ENCODE assay signal across 23 cellular contexts in the genomic region with DNA sequence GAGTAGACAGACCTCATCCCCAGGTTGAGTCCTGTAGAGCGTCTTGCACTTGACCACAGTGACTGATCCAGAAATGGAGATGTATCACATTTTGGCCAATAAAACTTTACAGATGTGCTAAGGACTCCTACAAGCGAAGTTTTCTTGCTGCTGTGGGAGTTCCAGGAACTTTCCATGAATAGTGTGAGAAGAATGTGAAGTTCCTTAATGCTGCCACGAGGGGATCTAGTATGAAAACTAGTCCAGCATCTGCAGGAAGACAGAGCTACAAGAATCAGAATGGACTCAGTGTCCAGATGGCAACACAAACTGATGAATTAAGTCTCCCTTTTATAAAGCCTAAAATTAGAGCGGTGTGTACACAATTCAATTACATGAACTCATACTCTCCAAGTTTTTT. TPM values are rescaled to one million over a fixed set of nuclear protein-coding genes. Genes with fewer than 3 reads are reported as not detected.
DNase-seq lines count a peak whose midpoint lies in the region; ATAC-seq, FAIRE-seq and TF ChIP-seq lines count a peak whose summit lies in the region.
"Had no signal": no experiment of that assay in that cellular context is flagged by ENCODE, and none has a peak within 500 bp of the region (broad histone marks: within the 10 kb centered on the region; RNA-seq: fewer than 3 reads in every experiment).

No MANE protein-coding gene starts in this region.

- 89% methylated on average over 4 of the region's 4 CpGs; no CpG with 5 or more reads in 1 of the 2 experiments for WGBS in H1 (ENCODE audit: extremely low coverage in 1 of 2, insufficient coverage in 1 of 2, insufficient read length in 1 of 2, insufficient replicate concordance in 2 of 2, low coverage in 1 of 2, low lambda C conversion rate in 2 of 2, missing lambda C conversion rate in 1 of 2), 2 experiments

- H3K9ac ChIP-seq in PC-3 (ENCODE audit: low read length) (no peak overlapping the region), H1 (replicated peaks in 1 of 4; ENCODE audit: extremely low read depth in 1 of 4, low read depth in 3 of 4, low read length in 3 of 4) (no peak overlapping the region)
- H3K9ac ChIP-seq: neural progenitor cell had no signal

- TF ChIP-seq CTCF in cardiac muscle cell (IDR thresholded peaks at IDR 0.05; ENCODE audit: low read depth, low read length) (peak; percentile 5), PC-3 (conservative IDR thresholded peaks at IDR 0.05; ENCODE audit: low read depth, low read length) (peak; percentile 33; the same call in 1 of the 2 replicates), H1 (IDR thresholded peaks at IDR 0.05; ENCODE audit: control extremely low read depth in 1 of 3, insufficient read depth in 1 of 3, low read depth in 1 of 3, low read length in 3 of 3) (peak in 1 of 3 experiments; percentile 5; a peak in 1 of 4 replicates)

- H3K23me2 ChIP-seq in H1 (ENCODE audit: low read depth, low read length) = no peaks in the 10 kb centered on the region

- H2AFZ ChIP-seq in PC-3 (ENCODE audit: low read length) (no peak overlapping the region), H1 (ENCODE audit: low read length) (no peak overlapping the region)
- H2AFZ ChIP-seq: neural progenitor cell had no signal

- no peak overlapping the region for H3K18ac ChIP-seq in H1 (ENCODE audit: extremely low read depth, low read length)

- H3K36me3 ChIP-seq in cardiac muscle cell (no peaks in the 10 kb centered on the region), PC-3 (ENCODE audit: low read depth, low read length) (no peaks in the 10 kb centered on the region), H1 (ENCODE audit: control insufficient read depth in 2 of 4, insufficient read depth in 4 of 4, low read length in 3 of 4) (no peaks in the 10 kb centered on the region)
- H3K36me3 ChIP-seq: neural progenitor cell, right atrium auricular region, stomach had no signal

- no peak overlapping the region for H2BK12ac ChIP-seq in H1 (ENCODE audit: low read depth, low read length)

- H3K4me3 Mint-ChIP-seq in activated CD4-positive, alpha-beta T cell treated with anti-CD3 and anti-CD28 coated beads, Interleukin-2, amount 10 ng/mL, durations not matched to agents 7 days and 5 days = no peak overlapping the region
- H3K4me3 Mint-ChIP-seq: activated naive CD8-positive, alpha-beta T cell treated with anti-CD3 and anti-CD28 coated beads for 36 hours; activated T-helper 1 cell treated with anti-CD3 and anti-CD28 coated beads, Interleukin-12 subunit alpha, Interleukin-12 subunit beta, Interleukin-2, Interleukin-4 antibody, amounts not matched to agents 30 ng/mL and 10 ng/mL and 1 ng/mL, durations not matched to agents 14 hours and 24 hours and 36 hours; mesothelial cell of epicardium; neural progenitor cell; T-helper 1 cell treated with Interleukin-12 subunit alpha and Interleukin-12 subunit beta and Interleukin-4 antibody, amounts not matched to agents 30 μg/mL and 1 μg/mL, for 36 hours; WTC11 had no signal

- no peaks in the 10 kb centered on the region for H3K4me1 Mint-ChIP-seq in activated CD4-positive, alpha-beta T cell treated with anti-CD3 and anti-CD28 coated beads, Interleukin-2, amount 10 ng/mL, durations not matched to agents 7 days and 5 days
- H3K4me1 Mint-ChIP-seq: activated naive CD8-positive, alpha-beta T cell treated with anti-CD3 and anti-CD28 coated beads for 36 hours; mesothelial cell of epicardium; WTC11 had no signal

- no peak overlapping the region for H2BK120ac ChIP-seq in H1 (replicated peaks; ENCODE audit: low read depth, low read length)

- H3K27ac ChIP-seq in cardiac muscle cell (no peak overlapping the region), PC-3 (ENCODE audit: low read length) (no peak overlapping the region), H1 (ENCODE audit: low read depth, low read length) (no peak overlapping the region)
- H3K27ac ChIP-seq: neural progenitor cell, right atrium auricular region, stomach had no signal

- peaks cover 23% of the 10 kb centered on the region for H3K27me3 Mint-ChIP-seq in activated CD4-positive, alpha-beta T cell treated with anti-CD3 and anti-CD28 coated beads, Interleukin-2, amount 10 ng/mL, durations not matched to agents 7 days and 5 days

- H3K27me3 ChIP-seq in cardiac muscle cell = no peaks in the 10 kb centered on the region
- H3K27me3 ChIP-seq in PC-3 (ENCODE audit: low read length) = no peaks in the 10 kb centered on the region
- no peaks in the 10 kb centered on the region for H3K27me3 ChIP-seq in H1 (replicated peaks in 1 of 4; ENCODE audit: control insufficient read depth in 3 of 4, extremely low read depth in 1 of 4, insufficient read depth in 3 of 4, low read length in 3 of 4)
- H3K27me3 ChIP-seq: neural progenitor cell, right atrium auricular region, stomach had no signal

- intact Hi-C loops in left cardiac atrium (cut with DNase I) = no loop called here
- intact Hi-C loops in PC-3 (cut with micrococcal nuclease) = no loop called here

- no peak for TF ChIP-seq RAD21 in H1 (IDR thresholded peaks at IDR 0.05 in 1 of 2, conservative IDR thresholded peaks at IDR 0.05 in 1 of 2; ENCODE audit: low read depth in 2 of 2, low read length in 2 of 2)

- no peak overlapping the region for H4K5ac ChIP-seq in H1 (ENCODE audit: insufficient read length, low read depth, low read length)

- no peak overlapping the region for H3K4ac ChIP-seq in H1 (replicated peaks; ENCODE audit: insufficient read length, low read depth, low read length)

- H3K4me3 ChIP-seq in cardiac muscle cell = no peak overlapping the region
- H3K4me3 ChIP-seq in PC-3 (ENCODE audit: low read length) = no peak overlapping the region
- no peak overlapping the region for H3K4me3 ChIP-seq in H1 (ENCODE audit: extremely low read depth in 1 of 4, insufficient read depth in 2 of 4, low read depth in 3 of 4, low read length in 4 of 4)
- H3K4me3 ChIP-seq: neural progenitor cell, right atrium auricular region, stomach had no signal

- H3K36me3 Mint-ChIP-seq in activated CD4-positive, alpha-beta T cell treated with anti-CD3 and anti-CD28 coated beads, Interleukin-2, amount 10 ng/mL, durations not matched to agents 7 days and 5 days (ENCODE audit: low read depth) = no peaks in the 10 kb centered on the region
- H3K36me3 Mint-ChIP-seq: activated naive CD8-positive, alpha-beta T cell treated with anti-CD3 and anti-CD28 coated beads for 36 hours; mesothelial cell of epicardium; neural progenitor cell; WTC11 had no signal

- H4K91ac ChIP-seq in H1 (replicated peaks; ENCODE audit: insufficient read length, low read length) = no peak overlapping the region

- no peaks in the 10 kb centered on the region for H3K9me3 Mint-ChIP-seq in activated CD4-positive, alpha-beta T cell treated with anti-CD3 and anti-CD28 coated beads, Interleukin-2, amount 10 ng/mL, durations not matched to agents 7 days and 5 days
- H3K9me3 Mint-ChIP-seq: activated naive CD8-positive, alpha-beta T cell treated with anti-CD3 and anti-CD28 coated beads for 36 hours; activated T-helper 1 cell treated with anti-CD3 and anti-CD28 coated beads, Interleukin-12 subunit alpha, Interleukin-12 subunit beta, Interleukin-2, Interleukin-4 antibody, amounts not matched to agents 30 ng/mL and 10 ng/mL and 1 ng/mL, durations not matched to agents 14 hours and 24 hours and 36 hours; mesothelial cell of epicardium; neural progenitor cell; T-helper 1 cell treated with Interleukin-12 subunit alpha and Interleukin-12 subunit beta and Interleukin-4 antibody, amounts not matched to agents 30 μg/mL and 1 μg/mL, for 36 hours had no signal

- H2AK5ac ChIP-seq in H1 (ENCODE audit: low read depth, low read length) = no peak overlapping the region

- CTCF ChIA-PET in PC-3 (lab: Charles Lee) (no interaction called here), H1 (lab: Charles Lee; ENCODE audit: partially characterized antibody) (interaction anchor here (0.7 to 1.4 kb wide), 3 partner anchors 14 to 594 kb away, joined by 3 to 4 read pairs (median 4); no protein-coding TSS in a partner anchor)
- CTCF ChIA-PET in activated CD4-positive, alpha-beta T cell treated with anti-CD3 and anti-CD28 coated beads, Interleukin-2, amount 10 ng/mL, durations not matched to agents 7 days and 5 days (lab: Charles Lee) = no interaction called here

- H3K56ac ChIP-seq in H1 (replicated peaks; ENCODE audit: insufficient read length, low read depth, low read length) = no peak overlapping the region

- FAIRE-seq in H1 (lab: Jason Lieb, UNC) (peak; percentile 7), frontal cortex (lab: Jason Lieb, UNC) (no peak)

- no peak overlapping the region for H3K23ac ChIP-seq in H1 (ENCODE audit: insufficient read length)

- no peak for TF ChIP-seq EP300 in H1 (IDR thresholded peaks at IDR 0.05; ENCODE audit: borderline replicate concordance in 1 of 2, low read depth in 2 of 2, low read length in 2 of 2)

- H3K9me2 ChIP-seq in PC-3 (replicated peaks; ENCODE audit: low read length) = no peaks in the 10 kb centered on the region

- H3F3A ChIP-seq in PC-3 (ENCODE audit: low read length, unreplicated experiment) = no peaks in the 10 kb centered on the region

- H3K79me1 ChIP-seq in H1 (ENCODE audit: low read depth, low read length) = no peaks in the 10 kb centered on the region

- H4K20me1 ChIP-seq in PC-3 (ENCODE audit: low read length) (no peaks in the 10 kb centered on the region), H1 (replicated peaks in 1 of 2; ENCODE audit: control insufficient read depth in 1 of 2, insufficient read depth in 2 of 2, low read length in 2 of 2) (peaks cover 0 to 1% of the 10 kb centered on the region in 2 experiments)

- H2BK20ac ChIP-seq in H1 (ENCODE audit: low read length) = no peak overlapping the region

- no peaks in the 10 kb centered on the region for H3K9me3 ChIP-seq in cardiac muscle cell (ENCODE audit: low read depth)
- H3K9me3 ChIP-seq in PC-3 (ENCODE audit: low read length) = no peaks in the 10 kb centered on the region
- H3K9me3 ChIP-seq in H1 (ENCODE audit: insufficient read depth in 2 of 2, low read depth in 1 of 2, low read length in 1 of 2) = no peaks in the 10 kb centered on the region
- H3K9me3 ChIP-seq: right atrium auricular region, stomach had no signal

- H3K14ac ChIP-seq in H1 (ENCODE audit: insufficient read length) = no peak overlapping the region

- no peak for TF ChIP-seq POLR2A in H1 (IDR thresholded peaks at IDR 0.05; ENCODE audit: control extremely low read depth in 1 of 2, low read depth in 2 of 2, low read length in 2 of 2)

- ATAC-seq in left cardiac atrium (no peak), PC-3 (no peak)
- ATAC-seq: Right ventricle myocardium inferior, WTC11 had no signal

- DNase-seq in cardiac muscle cell (ENCODE audit: low read depth in 1 of 2, low spot score in 1 of 2) = no peak
- DNase-seq in left cardiac atrium = no peak
- DNase-seq in PC-3 = peak; percentile 4
- DNase-seq in H1 (ENCODE audit: low read depth in 1 of 2, low spot score in 2 of 2) = no peak
- no peak for DNase-seq in activated CD4-positive, alpha-beta T cell treated with anti-CD3 and anti-CD28 coated beads, Interleukin-2, amount 10 ng/mL, durations not matched to agents 7 days and 5 days
- no peak for DNase-seq in activated T-cell treated with anti-CD3 and anti-CD28 coated beads, Interleukin-2, amount 50 U/mL, for 48 hours
- no peak for DNase-seq in occipital lobe (lab: John Stamatoyannopoulos, UW)
- no peak for DNase-seq in frontal cortex (ENCODE audit: low spot score in 2 of 2)
- DNase-seq: activated naive CD8-positive, alpha-beta T cell treated with anti-CD3 and anti-CD28 coated beads for 36 hours; central memory CD4-positive, alpha-beta T cell; effector CD8-positive, alpha-beta T cell; GOT3; Karpas-422; kidney glomerular epithelial cell; NCI-H146; stomach had no signal

- H2BK5ac ChIP-seq in H1 (ENCODE audit: low read depth, low read length) = no peak overlapping the region

- H2BK15ac ChIP-seq in H1 (ENCODE audit: low read length) = no peak overlapping the region

- POLR2A ChIA-PET in PC-3 (lab: Charles Lee; ENCODE audit: unreplicated experiment) (no interaction called here), H1 (lab: Charles Lee; ENCODE audit: partially characterized antibody) (no interaction called here)
- POLR2A ChIA-PET in activated CD4-positive, alpha-beta T cell treated with anti-CD3 and anti-CD28 coated beads, Interleukin-2, amount 10 ng/mL, durations not matched to agents 7 days and 5 days (lab: Charles Lee) = no interaction called here

- no peak overlapping the region for H3K27ac Mint-ChIP-seq in activated CD4-positive, alpha-beta T cell treated with anti-CD3 and anti-CD28 coated beads, Interleukin-2, amount 10 ng/mL, durations not matched to agents 7 days and 5 days
- H3K27ac Mint-ChIP-seq: activated naive CD8-positive, alpha-beta T cell treated with anti-CD3 and anti-CD28 coated beads for 36 hours; activated T-helper 1 cell treated with anti-CD3 and anti-CD28 coated beads, Interleukin-12 subunit alpha, Interleukin-12 subunit beta, Interleukin-2, Interleukin-4 antibody, amounts not matched to agents 30 ng/mL and 10 ng/mL and 1 ng/mL, durations not matched to agents 14 hours and 24 hours and 36 hours; mesothelial cell of epicardium; neural progenitor cell; T-helper 1 cell treated with Interleukin-12 subunit alpha and Interleukin-12 subunit beta and Interleukin-4 antibody, amounts not matched to agents 30 μg/mL and 1 μg/mL, for 36 hours; WTC11 had no signal

- no peak overlapping the region for H4K8ac ChIP-seq in H1 (ENCODE audit: extremely low read depth, insufficient read depth, low read length)

- H3K79me2 ChIP-seq in PC-3 (ENCODE audit: low read length) (no peaks in the 10 kb centered on the region), H1 (ENCODE audit: control insufficient read depth in 1 of 2, insufficient read depth in 2 of 2, low read length in 2 of 2) (no peaks in the 10 kb centered on the region)

- no peak overlapping the region for H3K4me2 ChIP-seq in PC-3 (ENCODE audit: low read length)
- H3K4me2 ChIP-seq in H1 (ENCODE audit: insufficient read depth in 1 of 2, low read depth in 2 of 2, low read length in 2 of 2) = no peak overlapping the region
- H3K4me2 ChIP-seq: neural progenitor cell had no signal

- no TSS peak for BruUV-seq in PC-3 (replicated peaks; lab: Mats Ljungman, UMichigan)

- H3K4me1 ChIP-seq in cardiac muscle cell (ENCODE audit: low read depth) = no peaks in the 10 kb centered on the region
- no peaks in the 10 kb centered on the region for H3K4me1 ChIP-seq in PC-3 (ENCODE audit: insufficient read depth, low read length)
- H3K4me1 ChIP-seq in H1 (replicated peaks in 1 of 4; ENCODE audit: control insufficient read depth in 3 of 4, insufficient read depth in 4 of 4, low read length in 3 of 4) = no peaks in the 10 kb centered on the region
- H3K4me1 ChIP-seq: neural progenitor cell, right atrium auricular region, stomach had no signal

RNA-seq across cellular contexts. Expression of a gene that starts 14.8 kb away (rescaled TPM):
- total RNA-seq in cardiac muscle cell (48.2 and 94.2 TPM in 2 replicates), left cardiac atrium (10 to 100 TPM; 22.1 to 22.6 TPM), PC-3 (2014; rRNA removed) (41.2 and 55.1 TPM in 2 replicates), occipital lobe (116 TPM), frontal cortex (97.0 TPM)
- polyA plus RNA-seq in cardiac muscle cell (81.8 and 84.5 TPM in 2 replicates), H1 (2011; rRNA removed) (51.0 and 51.6 TPM in 2 replicates)
- total RNA-seq in H1 (2021; fragmentation: NEBNext Ultra II Directional; extraction: Animal tissue kit (Norgen Biotek cat#: 25700)) = 36.9 and 41.8 TPM in 2 replicates
- polyA plus RNA-seq in H1 (2011; cell fraction: cytosol; rRNA removed) = 95.4 TPM
- polyA plus RNA-seq in H1 (2011; cell fraction: nucleus; rRNA removed) = 24.0 TPM
- 41.1 to 72.9 TPM (median 45.3 TPM) in 4 replicates for polyA plus RNA-seq in H1 (2012, experiment 1 of 2)
- 75.1 TPM for polyA plus RNA-seq in H1 (2012, experiment 2 of 2)
- polyA plus RNA-seq in H1 (2013, experiment 1 of 2) = 50.3 TPM
- 51.2 TPM for polyA plus RNA-seq in H1 (2013, experiment 2 of 2)
- polyA minus RNA-seq in H1 (2011; rRNA and poly(A)+ RNA removed) = 60.9 and 74.0 TPM in 2 replicates
- 12.6 TPM for polyA minus RNA-seq in H1 (2011; cell fraction: cytosol; rRNA and poly(A)+ RNA removed)
- 23.1 TPM for polyA minus RNA-seq in H1 (2011; cell fraction: nucleus; rRNA and poly(A)+ RNA removed)
- total RNA-seq in activated CD4-positive, alpha-beta T cell treated with anti-CD3 and anti-CD28 coated beads, Interleukin-2, amount 10 ng/mL, durations not matched to agents 7 days and 5 days = 10 to 100 TPM; 47.2 to 51.6 TPM

RNA-seq across cellular contexts. Expression of a gene that starts 55.4 kb away (rescaled TPM):
- 0.80 TPM in 1 of 2 replicates, not detected in the other for total RNA-seq in cardiac muscle cell
- polyA plus RNA-seq in cardiac muscle cell = not detected in 2 replicates
- total RNA-seq in left cardiac atrium = 1 to 10 TPM in 1 of 2 donors, under 1 TPM in 1; 0.53 to 1.1 TPM
- not detected in 2 replicates for total RNA-seq in PC-3 (2014; rRNA removed)
- not detected in 2 replicates for total RNA-seq in H1 (2021; fragmentation: NEBNext Ultra II Directional; extraction: Animal tissue kit (Norgen Biotek cat#: 25700))
- not detected in 2 replicates for polyA plus RNA-seq in H1 (2011; rRNA removed)
- not detected for polyA plus RNA-seq in H1 (2011; cell fraction: cytosol; rRNA removed)
- polyA plus RNA-seq in H1 (2011; cell fraction: nucleus; rRNA removed) = not detected
- not detected in 4 replicates for polyA plus RNA-seq in H1 (2012, experiment 1 of 2)
- not detected for polyA plus RNA-seq in H1 (2012, experiment 2 of 2)
- not detected for polyA plus RNA-seq in H1 (2013, experiment 1 of 2)
- polyA plus RNA-seq in H1 (2013, experiment 2 of 2) = not detected
- 0.27 TPM in 1 of 2 replicates, not detected in the other for polyA minus RNA-seq in H1 (2011; rRNA and poly(A)+ RNA removed)
- polyA minus RNA-seq in H1 (2011; cell fraction: cytosol; rRNA and poly(A)+ RNA removed) = not detected
- not detected for polyA minus RNA-seq in H1 (2011; cell fraction: nucleus; rRNA and poly(A)+ RNA removed)
- not detected for total RNA-seq in activated CD4-positive, alpha-beta T cell treated with anti-CD3 and anti-CD28 coated beads, Interleukin-2, amount 10 ng/mL, durations not matched to agents 7 days and 5 days
- total RNA-seq in occipital lobe = 5.9 TPM
- total RNA-seq in frontal cortex = 12.2 TPM
- total RNA-seq: activated T-helper 1 cell treated with anti-CD3 and anti-CD28 coated beads, Interleukin-12 subunit alpha, Interleukin-12 subunit beta, Interleukin-2, Interleukin-4 antibody, amounts not matched to agents 30 ng/mL and 10 ng/mL and 1 ng/mL, durations not matched to agents 14 hours and 24 hours and 36 hours; mesothelial cell of epicardium had no signal
